In the genomic region with DNA sequence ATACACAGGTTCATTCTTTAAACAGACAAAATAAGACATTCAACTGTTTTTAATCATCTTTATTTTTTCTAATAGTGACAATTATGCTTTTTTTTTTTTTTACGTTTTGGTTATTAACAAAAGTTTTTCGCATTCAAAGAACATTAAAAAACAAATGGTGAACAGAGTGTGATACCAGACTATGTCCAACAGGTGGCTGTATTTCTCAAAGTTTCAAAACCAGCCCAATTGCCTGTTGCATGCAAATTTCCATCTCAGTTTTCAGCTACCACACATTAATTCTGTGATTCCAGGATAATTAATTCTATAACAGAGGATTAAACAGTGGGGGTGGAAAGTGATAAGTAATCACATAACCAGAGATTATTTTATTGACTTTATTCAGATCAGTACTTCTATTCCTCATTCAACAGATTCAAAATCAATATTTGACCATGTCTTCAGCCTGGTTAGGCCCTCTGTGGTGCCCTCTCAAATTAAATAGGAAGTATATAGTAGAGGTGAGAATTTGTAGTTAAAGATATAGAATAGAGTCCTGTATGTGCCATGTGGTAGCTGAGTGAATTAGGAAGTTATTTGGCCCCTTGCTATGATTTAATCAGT, we compare ENCODE assay signal across 8 cellular contexts.
DNase-seq lines count a peak whose midpoint lies in the region; ATAC-seq, FAIRE-seq and TF ChIP-seq lines count a peak whose summit lies in the region.

No MANE protein-coding gene starts in this region.

- WGBS in A549 (ENCODE audit: missing lambda C conversion rate): 6% methylated on average over 2 of the region's 2 CpGs

- no peak overlapping the region for H3K27ac ChIP-seq in A549
- H3K27ac ChIP-seq in CD8-positive, alpha-beta memory T cell (ENCODE audit: low read depth, low read length): no peak overlapping the region

- peaks cover 4 to 18% (median 11%) of the 10 kb centered on the region in 5 donors for H3K9me3 Mint-ChIP-seq in CD8-positive, alpha-beta memory T cell

- H3K4me1 ChIP-seq in A549: no peaks in the 10 kb centered on the region
- no peaks in the 10 kb centered on the region for H3K4me1 ChIP-seq in CD8-positive, alpha-beta memory T cell (ENCODE audit: insufficient read depth, low read length)

- no peak for TF ChIP-seq POLR2A in A549 (IDR thresholded peaks at IDR 0.05; ENCODE audit: low read length)

- H3K4me2 ChIP-seq in A549: no peak overlapping the region

- no peaks in the 10 kb centered on the region for H3K4me1 Mint-ChIP-seq in CD8-positive, alpha-beta memory T cell

- H3K9me3 ChIP-seq in A549: 0 out of 3 replicates have a peak, but pooled peaks cover 2% of the 10 kb centered on the region
- H3K9me3 ChIP-seq in CD8-positive, alpha-beta memory T cell (ENCODE audit: low read length): no peaks in the 10 kb centered on the region

- peak; percentile 75 to 81 for TF ChIP-seq RAD21 in A549 (conservative IDR thresholded peaks at IDR 0.05 in 1 of 2, IDR thresholded peaks at IDR 0.05 in 1 of 2)

- FAIRE-seq in A549 (lab: Jason Lieb, UNC): peak; percentile 49

- peaks cover 0 to 2% of the 10 kb centered on the region in 2 donors for H3K27me3 Mint-ChIP-seq in CD8-positive, alpha-beta memory T cell

- ATAC-seq in A549: peak in 1 of 2 experiments; percentile 54; a peak in 1 of 6 replicates
- ATAC-seq in HG02759 (IDR thresholded peaks at IDR 0.05; ENCODE audit: unreplicated experiment): peak; percentile 68
- ATAC-seq in activated CD4-positive, CD25-positive, alpha-beta regulatory T cell treated with anti-CD3 and anti-CD28 coated beads, Interleukin-2, amount 50 U/mL, for 24 hours: no peak

- H3K27me3 ChIP-seq in CD8-positive, alpha-beta memory T cell (ENCODE audit: insufficient read depth, low read length, poor library complexity, severe bottlenecking): no peaks in the 10 kb centered on the region

- TF ChIP-seq CTCF in A549 (IDR thresholded peaks at IDR 0.05) (peak; percentile 80), GM12874 (IDR thresholded peaks at IDR 0.05; ENCODE audit: insufficient read depth, low read depth, low read length) (peak; percentile 42; the same call in 1 of the 2 replicates)

- no peak overlapping the region for H3K4me3 Mint-ChIP-seq in CD8-positive, alpha-beta memory T cell

- TF ChIP-seq EP300 in A549 (IDR thresholded peaks at IDR 0.05): no peak

- H3K27ac Mint-ChIP-seq in CD8-positive, alpha-beta memory T cell: no peak overlapping the region

- no peak overlapping the region for H3K4me3 ChIP-seq in A549
- no peak overlapping the region for H3K4me3 ChIP-seq in CD8-positive, alpha-beta memory T cell (ENCODE audit: low read length)

- CTCF ChIA-PET in A549 (lab: Yijun Ruan, JAX): interaction anchor here (0.6 to 3.5 kb wide), 22 partner anchors 17 to 769 kb away, joined by 3 to 39 read pairs (median 4); no protein-coding TSS in a partner anchor
- CTCF ChIA-PET in CD8-positive, alpha-beta memory T cell (lab: Charles Lee): no interaction called here

- no peaks in the 10 kb centered on the region for H3K36me3 ChIP-seq in CD8-positive, alpha-beta memory T cell (ENCODE audit: insufficient read depth, low read length)

- peak; percentile 23 to 41 for DNase-seq in A549 (ENCODE audit: low read depth in 1 of 2, low spot score in 1 of 2)
- peak; percentile 2 for DNase-seq in NCI-H2196 treated with DMSO at 0.1 percent for 48 hours (lab: John Stamatoyannopoulos, UW; ENCODE audit: unreplicated experiment)
- peak; percentile 60 to 67 for DNase-seq in dermis microvascular lymphatic vessel endothelial cell (ENCODE audit: low read depth in 2 of 2)
- peak; percentile 23 for DNase-seq in non-pigmented ciliary epithelial cell (ENCODE audit: low read depth)
- DNase-seq in CD8-positive, alpha-beta memory T cell: no peak

- no peaks in the 10 kb centered on the region for H3K36me3 Mint-ChIP-seq in CD8-positive, alpha-beta memory T cell

- POLR2A ChIA-PET in A549 (lab: Yijun Ruan, JAX): no interaction called here
- POLR2A ChIA-PET in CD8-positive, alpha-beta memory T cell (lab: Charles Lee): no interaction called here

TF ChIP-seq in A549, 52 proteins besides CTCF, POLR2A, EP300 and RAD21:
- TF ChIP-seq ZFP36 (IDR thresholded peaks at IDR 0.05; ENCODE audit: borderline replicate concordance, partially characterized antibody): no peak
- TF ChIP-seq SMC3 (IDR thresholded peaks at IDR 0.05): peak; percentile 64

Comparison
In these comparisons a context has a peak if more than half of its experiments do, and no peak if none do; other contexts are left out.
1. DNase-seq: peak in A549 (2 of 2), NCI-H2196 treated with DMSO at 0.1 percent for 48 hours (single experiment), dermis microvascular lymphatic vessel endothelial cell (2 of 2) and non-pigmented ciliary epithelial cell (single experiment); none in CD8-positive, alpha-beta memory T cell (0 of 5).